10 cellular contexts compared by ENCODE assay signal in genomic region chr19:39969266-39969665, GRCh38. TPM values are rescaled to one million over a fixed set of nuclear protein-coding genes. Genes with fewer than 3 reads are reported as not detected.
DNase-seq lines count a peak whose midpoint lies in the region; ATAC-seq and TF ChIP-seq lines count a peak whose summit lies in the region.
"Had no signal": no experiment of that assay in that cellular context is flagged by ENCODE, and none has a peak within 500 bp of the region (broad histone marks: within the 10 kb centered on the region; RNA-seq: fewer than 3 reads in every experiment).

No MANE protein-coding gene starts in this region.

- H3K36me3 ChIP-seq in stomach, result peaks cover 21 to 23% (median 22%) of the 10 kb centered on the region in 4 donors

- no peak overlapping the region for H3K4me3 ChIP-seq in fibroblast of villous mesenchyme (ENCODE audit: low read depth, low read length)
- H3K4me3 ChIP-seq in stomach, result no peak overlapping the region

- peak overlapping the region; percentile 99 for H3K27ac Mint-ChIP-seq in activated CD4-positive, alpha-beta T cell treated with anti-CD3 and anti-CD28 coated beads, Interleukin-2, amount 10 ng/mL, durations not matched to agents 7 days and 5 days
- peak overlapping the region; percentile 98 for H3K27ac Mint-ChIP-seq in activated CD8-positive, alpha-beta T cell treated with anti-CD3 and anti-CD28 coated beads for 36 hours

- no peaks in the 10 kb centered on the region for H3K27me3 ChIP-seq in stomach
- H3K27me3 ChIP-seq: gastroesophageal sphincter had no signal

- DNase-seq in activated CD4-positive, alpha-beta T cell treated with anti-CD3 and anti-CD28 coated beads, Interleukin-2, amount 10 ng/mL, durations not matched to agents 7 days and 5 days, result no peak
- DNase-seq in activated CD4-positive, alpha-beta T cell treated with anti-CD3 and anti-CD28 coated beads, Interleukin-2, amount 50 U/mL, for 4 hours, result no peak
- DNase-seq in activated CD8-positive, alpha-beta T cell treated with anti-CD3 and anti-CD28 coated beads for 36 hours, result no peak
- DNase-seq in fibroblast of villous mesenchyme (ENCODE audit: low read depth) (peak; percentile 42), stomach (peak; percentile 40), iPS-NIHi11 (ENCODE audit: low spot score) (no peak)
- DNase-seq: RPMI8226 had no signal

- peaks cover 6% of the 10 kb centered on the region for H3K9me3 Mint-ChIP-seq in activated CD4-positive, alpha-beta T cell treated with anti-CD3 and anti-CD28 coated beads, Interleukin-2, amount 10 ng/mL, durations not matched to agents 7 days and 5 days
- H3K9me3 Mint-ChIP-seq in activated CD8-positive, alpha-beta T cell treated with anti-CD3 and anti-CD28 coated beads for 36 hours, result peaks cover 2% of the 10 kb centered on the region

- H3K4me1 ChIP-seq in stomach, result peaks cover 16 to 46% (median 40%) of the 10 kb centered on the region in 4 donors

- CTCF ChIA-PET in activated CD4-positive, alpha-beta T cell treated with anti-CD3 and anti-CD28 coated beads, Interleukin-2, amount 10 ng/mL, durations not matched to agents 7 days and 5 days (lab: Charles Lee), result interaction anchor here (1.0 to 2.2 kb wide), 6 partner anchors 8 to 33 kb away, joined by 4 to 13 read pairs (median 6); partner anchors contain the start of gene ZNF546
- CTCF ChIA-PET in activated CD8-positive, alpha-beta T cell treated with anti-CD3 and anti-CD28 coated beads for 36 hours (lab: Charles Lee), result interaction anchor here (1.3 to 4.4 kb wide), 4 partner anchors 10 to 123 kb away, joined by 3 to 86 read pairs (median 14); partner anchors contain the start of genes FBL and FCGBP

- 39 to 69% (median 52%) methylated on average over 6 of the region's 6 CpGs for WGBS in stomach, 5 donors

- ATAC-seq in activated CD8-positive, alpha-beta T cell treated with anti-CD3 and anti-CD28 coated beads for 36 hours, result no peak
- no peak for ATAC-seq in HG03108 (IDR thresholded peaks at IDR 0.05; ENCODE audit: unreplicated experiment)
- no peak for ATAC-seq in GM18517 (IDR thresholded peaks at IDR 0.05; ENCODE audit: unreplicated experiment)
- ATAC-seq: gastroesophageal sphincter had no signal

- no peaks in the 10 kb centered on the region for H3K9me3 ChIP-seq in stomach
- H3K9me3 ChIP-seq: gastroesophageal sphincter had no signal

- peaks cover 53% of the 10 kb centered on the region for H3K4me1 Mint-ChIP-seq in activated CD4-positive, alpha-beta T cell treated with anti-CD3 and anti-CD28 coated beads, Interleukin-2, amount 10 ng/mL, durations not matched to agents 7 days and 5 days
- peaks cover 40% of the 10 kb centered on the region for H3K4me1 Mint-ChIP-seq in activated CD8-positive, alpha-beta T cell treated with anti-CD3 and anti-CD28 coated beads for 36 hours (ENCODE audit: low read depth)

- no peak for TF ChIP-seq POLR2A in stomach (IDR thresholded peaks at IDR 0.05)

- H3K4me3 Mint-ChIP-seq in activated CD4-positive, alpha-beta T cell treated with anti-CD3 and anti-CD28 coated beads, Interleukin-2, amount 10 ng/mL, durations not matched to agents 7 days and 5 days, result peak overlapping the region; percentile 93
- H3K4me3 Mint-ChIP-seq in activated CD8-positive, alpha-beta T cell treated with anti-CD3 and anti-CD28 coated beads for 36 hours, result peak overlapping the region; percentile 95

- peaks cover 36% of the 10 kb centered on the region for H3K36me3 Mint-ChIP-seq in activated CD4-positive, alpha-beta T cell treated with anti-CD3 and anti-CD28 coated beads, Interleukin-2, amount 10 ng/mL, durations not matched to agents 7 days and 5 days (ENCODE audit: low read depth)
- peaks cover 44% of the 10 kb centered on the region for H3K36me3 Mint-ChIP-seq in activated CD8-positive, alpha-beta T cell treated with anti-CD3 and anti-CD28 coated beads for 36 hours (ENCODE audit: low read depth)

- H3K27ac ChIP-seq in stomach, result peak overlapping the region; percentile 85 to 97 (median 96)

- no peak for TF ChIP-seq CTCF in activated CD8-positive, alpha-beta T cell treated with anti-CD3 and anti-CD28 coated beads for 36 hours (IDR thresholded peaks at IDR 0.05)
- TF ChIP-seq CTCF in fibroblast of villous mesenchyme (IDR thresholded peaks at IDR 0.05; ENCODE audit: insufficient read depth, low read depth, low read length) (no peak), stomach (IDR thresholded peaks at IDR 0.05) (no peak)

- H3K27me3 Mint-ChIP-seq in activated CD4-positive, alpha-beta T cell treated with anti-CD3 and anti-CD28 coated beads, Interleukin-2, amount 10 ng/mL, durations not matched to agents 7 days and 5 days, result no peaks in the 10 kb centered on the region
- no peaks in the 10 kb centered on the region for H3K27me3 Mint-ChIP-seq in activated CD8-positive, alpha-beta T cell treated with anti-CD3 and anti-CD28 coated beads for 36 hours

- POLR2A ChIA-PET in activated CD4-positive, alpha-beta T cell treated with anti-CD3 and anti-CD28 coated beads, Interleukin-2, amount 10 ng/mL, durations not matched to agents 7 days and 5 days (lab: Charles Lee), result interaction anchor here (1.9 kb wide), 1 partner anchor 16 kb away, joined by 8 read pairs; no protein-coding TSS in a partner anchor
- POLR2A ChIA-PET in activated CD8-positive, alpha-beta T cell treated with anti-CD3 and anti-CD28 coated beads for 36 hours (lab: Charles Lee), result interaction anchor here (0.5 to 3.9 kb wide), 12 partner anchors 8 to 124 kb away, joined by 3 to 30 read pairs (median 14); partner anchors contain the start of genes FBL and ZNF546

- TF ChIP-seq EP300 in stomach (IDR thresholded peaks at IDR 0.05), result no peak

- intact Hi-C loops in activated CD8-positive, alpha-beta T cell treated with anti-CD3 and anti-CD28 coated beads for 36 hours (cut with micrococcal nuclease), result no loop called here
- intact Hi-C loops in stomach (cut with DNase I; ENCODE audit: low total_unique reads), result no loop called here

RNA-seq across cellular contexts. Expression of gene PSMC4, which starts 1.7 kb away (rescaled TPM):
- 100 to 1,000 TPM; 108 to 122 TPM for total RNA-seq in activated CD4-positive, alpha-beta T cell treated with anti-CD3 and anti-CD28 coated beads, Interleukin-2, amount 10 ng/mL, durations not matched to agents 7 days and 5 days
- total RNA-seq in activated CD8-positive, alpha-beta T cell treated with anti-CD3 and anti-CD28 coated beads for 36 hours, result 100 to 1,000 TPM; 105 to 107 TPM
- total RNA-seq in fibroblast of villous mesenchyme (106 and 116 TPM in 2 replicates), stomach (10 to 100 TPM in 4 of 5 donors, 1 to 10 TPM in 1; 3.8 to 79.7 (median 69.4) TPM)
- 10 to 100 TPM; 58.0 to 75.6 (median 62.3) TPM for polyA plus RNA-seq in stomach

RNA-seq across cellular contexts. Expression of gene ZNF546, which starts 27.6 kb away (rescaled TPM):
- total RNA-seq in activated CD4-positive, alpha-beta T cell treated with anti-CD3 and anti-CD28 coated beads, Interleukin-2, amount 10 ng/mL, durations not matched to agents 7 days and 5 days, result 1 to 10 TPM; 6.1 to 8.9 TPM
- 1 to 10 TPM; 5.2 to 5.6 TPM for total RNA-seq in activated CD8-positive, alpha-beta T cell treated with anti-CD3 and anti-CD28 coated beads for 36 hours
- 3.9 and 8.2 TPM in 2 replicates for total RNA-seq in fibroblast of villous mesenchyme
- total RNA-seq in stomach, result 1 to 10 TPM in 4 of 5 donors, under 1 TPM in 1; 0.29 to 9.3 (median 3.3) TPM
- 1 to 10 TPM in 1 of 3 donors, under 1 TPM in 2; 0.68 to 1.6 (median 0.76) TPM for polyA plus RNA-seq in stomach

RNA-seq across cellular contexts. Expression of gene FCGBP, which starts 34.8 kb away (rescaled TPM):
- total RNA-seq in activated CD4-positive, alpha-beta T cell treated with anti-CD3 and anti-CD28 coated beads, Interleukin-2, amount 10 ng/mL, durations not matched to agents 7 days and 5 days, result 1 to 10 TPM; 7.1 TPM
- total RNA-seq in activated CD8-positive, alpha-beta T cell treated with anti-CD3 and anti-CD28 coated beads for 36 hours, result 1 to 10 TPM; 4.8 to 6.9 TPM
- total RNA-seq in fibroblast of villous mesenchyme (under 0.01 TPM in 2 replicates), stomach (1,000 to 10,000 TPM in 1 of 5 donors, 100 to 1,000 TPM in 3, 10 to 100 TPM in 1; 90.2 to 7,510 (median 472) TPM)
- polyA plus RNA-seq in stomach, result 10 to 100 TPM in 1 of 3 donors, 1 to 10 TPM in 2; 6.5 to 11.9 (median 8.4) TPM

Comparison
In these comparisons a context has a peak if more than half of its experiments do, and no peak if none do; other contexts are left out.
1. DNase-seq: peak in fibroblast of villous mesenchyme (single experiment) and stomach (single experiment); none in activated CD4-positive, alpha-beta T cell treated with anti-CD3 and anti-CD28 coated beads, Interleukin-2, amount 10 ng/mL, durations not matched to agents 7 days and 5 days (single experiment), activated CD4-positive, alpha-beta T cell treated with anti-CD3 and anti-CD28 coated beads, Interleukin-2, amount 50 U/mL, for 4 hours (0 of 2), activated CD8-positive, alpha-beta T cell treated with anti-CD3 and anti-CD28 coated beads for 36 hours (single experiment) and iPS-NIHi11 (single experiment).
2. RNA of gene FCGBP, which starts 34.8 kb away (total RNA-seq): 90.2 to 7,510 TPM in stomach; 7.1 TPM in activated CD4-positive, alpha-beta T cell treated with anti-CD3 and anti-CD28 coated beads, Interleukin-2, amount 10 ng/mL, durations not matched to agents 7 days and 5 days, 4.8 to 6.9 TPM in activated CD8-positive, alpha-beta T cell treated with anti-CD3 and anti-CD28 coated beads for 36 hours and under 0.01 TPM in fibroblast of villous mesenchyme; every median in the first group is over 10 times any median in the second.